In genomic region chr13:98821372-98822237, GRCh38 we compare ENCODE assay signal across 12 cellular contexts.
DNase-seq lines count a peak whose midpoint lies in the region; ATAC-seq and TF ChIP-seq lines count a peak whose summit lies in the region.
"Had no signal": no experiment of that assay in that cellular context is flagged by ENCODE, and none has a peak within 500 bp of the region (broad histone marks: within the 10 kb centered on the region; RNA-seq: fewer than 3 reads in every experiment).

No MANE protein-coding gene starts in this region.

- POLR2A ChIA-PET in HEK293T (lab: Yijun Ruan, JAX) = no interaction called here

- H3K4me3 ChIP-seq in GM23338 (no peak overlapping the region), thoracic aorta (peak overlapping the region; percentile 11)

- CTCF ChIA-PET in HEK293T (lab: Yijun Ruan, JAX) = no interaction called here

- no peaks in the 10 kb centered on the region for H3K36me3 ChIP-seq in GM23338 (ENCODE audit: insufficient read depth)
- no peaks in the 10 kb centered on the region for H3K36me3 ChIP-seq in thoracic aorta

- no peak overlapping the region for H3K4me3 Mint-ChIP-seq in GM23338
- H3K4me3 Mint-ChIP-seq in chondrocyte (ENCODE audit: unreplicated experiment) = peak overlapping the region; percentile 11
- H3K4me3 Mint-ChIP-seq in immature natural killer cell = no peak overlapping the region
- H3K4me3 Mint-ChIP-seq: activated naive CD8-positive, alpha-beta T cell treated with anti-CD3 and anti-CD28 coated beads, Interleukin-2, amount 50 U/mL, for 24 hours had no signal

- no peaks in the 10 kb centered on the region for H4K20me1 ChIP-seq in GM23338 (replicated peaks; ENCODE audit: insufficient read depth)

- H3K9me2 ChIP-seq in GM23338 (ENCODE audit: insufficient read depth) = 0 out of 2 replicates have a peak, but pooled peaks cover 3% of the 10 kb centered on the region

- no peaks in the 10 kb centered on the region for H3K79me2 ChIP-seq in GM23338 (replicated peaks; ENCODE audit: insufficient read depth)

- H2AFZ ChIP-seq in GM23338 = peak overlapping the region; percentile 78; the same call in 1 of the 2 replicates

- H3K27me3 Mint-ChIP-seq in GM23338 (ENCODE audit: insufficient read depth, low read depth, poor library complexity) (peaks cover 2% of the 10 kb centered on the region), chondrocyte (ENCODE audit: low read depth) (no peaks in the 10 kb centered on the region), immature natural killer cell (ENCODE audit: low read depth in 3 of 3) (peaks cover 0 to 2% (median 0%) of the 10 kb centered on the region in 3 donors)
- H3K27me3 Mint-ChIP-seq: activated naive CD8-positive, alpha-beta T cell treated with anti-CD3 and anti-CD28 coated beads, Interleukin-2, amount 50 U/mL, for 24 hours had no signal

- TF ChIP-seq CTCF in GM23338 (conservative IDR thresholded peaks at IDR 0.05; ENCODE audit: low read depth in 2 of 2) (no peak), chondrocyte (IDR thresholded peaks at IDR 0.05) (no peak), thoracic aorta (IDR thresholded peaks at IDR 0.05) (no peak)

- peak; percentile 48 for DNase-seq in GM23338 (ENCODE audit: low spot score)
- DNase-seq in chondrocyte (ENCODE audit: low spot score) = no peak
- DNase-seq in kidney tubule cell (ENCODE audit: low spot score) = peak; percentile 78
- no peak for DNase-seq in thoracic aorta (ENCODE audit: low spot score)
- no peak for DNase-seq in HEK293T (ENCODE audit: extremely low spot score)
- no peak for DNase-seq in immature natural killer cell
- DNase-seq: activated naive CD8-positive, alpha-beta T cell treated with anti-CD3 and anti-CD28 coated beads, Interleukin-2, amount 50 U/mL, for 24 hours; DMS79; MV-4-11; SW 1271 had no signal

- H3F3A ChIP-seq in GM23338 (replicated peaks; ENCODE audit: low read depth) = no peaks in the 10 kb centered on the region

- no peaks in the 10 kb centered on the region for H3K9me3 ChIP-seq in thoracic aorta

- no peaks in the 10 kb centered on the region for H3K27me3 ChIP-seq in GM23338 (ENCODE audit: insufficient read depth)
- no peaks in the 10 kb centered on the region for H3K27me3 ChIP-seq in thoracic aorta (replicated peaks; ENCODE audit: insufficient read depth)

- H3K27ac ChIP-seq in GM23338 (ENCODE audit: low read depth) (peak overlapping the region; percentile 53; the same call in 1 of the 2 replicates), thoracic aorta (peak overlapping the region; percentile 40 to 63)

- peaks cover 38% of the 10 kb centered on the region for H3K4me1 Mint-ChIP-seq in GM23338
- peaks cover 35% of the 10 kb centered on the region for H3K4me1 Mint-ChIP-seq in chondrocyte (ENCODE audit: low read depth)
- no peaks in the 10 kb centered on the region for H3K4me1 Mint-ChIP-seq in immature natural killer cell

- H3K4me2 ChIP-seq in GM23338 = peak overlapping the region; percentile 16; the same call in 1 of the 2 replicates

- ATAC-seq in GM23338 = peak; percentile 71
- no peak for ATAC-seq in thoracic aorta (ENCODE audit: insufficient number of reproducible peaks, low FRiP score, low read depth)
- no peak for ATAC-seq in GM18517 (IDR thresholded peaks at IDR 0.05; ENCODE audit: unreplicated experiment)
- ATAC-seq in GM21360 (IDR thresholded peaks at IDR 0.05; ENCODE audit: unreplicated experiment) = no peak
- ATAC-seq: activated naive CD8-positive, alpha-beta T cell treated with anti-CD3 and anti-CD28 coated beads, Interleukin-2, amount 50 U/mL, for 24 hours had no signal

- peaks cover 27% of the 10 kb centered on the region for H3K4me1 ChIP-seq in GM23338 (ENCODE audit: insufficient read depth)
- H3K4me1 ChIP-seq in thoracic aorta (ENCODE audit: control insufficient read depth in 1 of 2, low read depth in 2 of 2) = peaks cover 21 to 31% of the 10 kb centered on the region in 2 donors

- peak overlapping the region; percentile 94 for H3K27ac Mint-ChIP-seq in GM23338
- peak overlapping the region; percentile 72 for H3K27ac Mint-ChIP-seq in chondrocyte (ENCODE audit: unreplicated experiment)
- no peak overlapping the region for H3K27ac Mint-ChIP-seq in immature natural killer cell
- H3K27ac Mint-ChIP-seq: activated naive CD8-positive, alpha-beta T cell treated with anti-CD3 and anti-CD28 coated beads, Interleukin-2, amount 50 U/mL, for 24 hours had no signal

- H3K9me3 Mint-ChIP-seq in GM23338 (no peaks in the 10 kb centered on the region), chondrocyte (ENCODE audit: low read depth) (no peaks in the 10 kb centered on the region), immature natural killer cell (peaks cover 0 to 2% (median 0%) of the 10 kb centered on the region in 6 donors)
- H3K9me3 Mint-ChIP-seq: activated naive CD8-positive, alpha-beta T cell treated with anti-CD3 and anti-CD28 coated beads, Interleukin-2, amount 50 U/mL, for 24 hours had no signal

- H3K36me3 Mint-ChIP-seq in GM23338 (ENCODE audit: low read depth) (no peaks in the 10 kb centered on the region), chondrocyte (ENCODE audit: low read depth) (peaks cover 11% of the 10 kb centered on the region), immature natural killer cell (peaks cover 32 to 65% (median 41%) of the 10 kb centered on the region in 3 donors)

TF ChIP-seq in GM23338, 12 proteins besides CTCF, POLR2A, EP300 and RAD21 (continues in another document):
- TF ChIP-seq REST (IDR thresholded peaks at IDR 0.05; ENCODE audit: unreplicated experiment) (no peak), EZH2 (IDR thresholded peaks at IDR 0.05; ENCODE audit: low read depth, unreplicated experiment) (no peak), NANOG (IDR thresholded peaks at IDR 0.05; ENCODE audit: borderline replicate concordance) (no peak), ZNF331 (CRISPR knock-in tag; IDR thresholded peaks at IDR 0.05; ENCODE audit: low read depth) (no peak), CREB1 (CRISPR knock-in tag; IDR thresholded peaks at IDR 0.05; ENCODE audit: low read depth) (no peak), ZNF114 (CRISPR knock-in tag; IDR thresholded peaks at IDR 0.05) (no peak), POLR2AphosphoS5 (IDR thresholded peaks at IDR 0.05; ENCODE audit: low read depth) (no peak)

TF ChIP-seq in HEK293T, 16 proteins besides CTCF, POLR2A, EP300 and RAD21:
- TF ChIP-seq NFRKB (IDR thresholded peaks at IDR 0.05) (no peak), L3MBTL2 (conservative IDR thresholded peaks at IDR 0.05) (no peak), FOXA1 (IDR thresholded peaks at IDR 0.05) (no peak), FOXM1 (IDR thresholded peaks at IDR 0.05; ENCODE audit: borderline replicate concordance) (no peak), BHLHE40 (IDR thresholded peaks at IDR 0.05; ENCODE audit: borderline replicate concordance) (no peak), TARDBP (IDR thresholded peaks at IDR 0.05) (no peak), ELF4 (IDR thresholded peaks at IDR 0.05) (no peak), ZNF384 (IDR thresholded peaks at IDR 0.05) (no peak), HDGF (IDR thresholded peaks at IDR 0.05; ENCODE audit: borderline replicate concordance) (no peak), LEF1 (IDR thresholded peaks at IDR 0.05; ENCODE audit: borderline replicate concordance) (no peak), FOXK2 (IDR thresholded peaks at IDR 0.05) (no peak), SUZ12 (IDR thresholded peaks at IDR 0.05) (no peak), ARNT (IDR thresholded peaks at IDR 0.05) (no peak), SP1 (IDR thresholded peaks at IDR 0.05) (no peak), CTBP1 (IDR thresholded peaks at IDR 0.05; ENCODE audit: borderline replicate concordance) (no peak), PKNOX1 (IDR thresholded peaks at IDR 0.05) (no peak)
TF ChIP-seq in HEK293T: peak in this region for 0.

Comparison
In these comparisons a context has a peak if more than half of its experiments do, and no peak if none do; other contexts are left out.
1. DNase-seq: peak in GM23338 (single experiment) and kidney tubule cell (single experiment); none in chondrocyte (single experiment), thoracic aorta (single experiment), HEK293T (single experiment) and immature natural killer cell (0 of 3).
2. H3K27ac Mint-ChIP-seq: peak in GM23338 (single experiment) and chondrocyte (single experiment); none in immature natural killer cell (0 of 6).